In the genomic region with DNA sequence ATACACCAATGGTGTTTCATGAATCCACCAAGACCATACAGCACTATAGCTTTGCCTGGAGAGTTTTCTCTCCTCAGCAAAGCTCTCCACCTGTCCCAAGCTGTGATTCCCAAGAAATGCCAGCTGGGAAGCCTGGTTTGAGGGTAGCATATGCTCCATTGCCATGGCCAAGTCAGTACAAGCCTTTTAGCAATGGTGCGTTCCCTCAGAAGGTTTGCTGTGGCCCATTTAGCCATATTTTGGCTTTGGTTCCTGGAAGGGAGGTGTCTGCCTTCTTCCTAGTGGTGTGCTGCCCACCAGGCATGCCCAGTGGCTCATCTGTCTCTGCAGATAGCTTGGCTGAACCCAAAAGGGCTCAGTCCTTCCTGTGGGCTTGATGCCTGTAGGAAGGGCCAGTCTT, we compare ENCODE assay signal across 22 cellular contexts.
"Had no signal": no experiment of that assay in that cellular context is flagged by ENCODE, and none has a peak within 500 bp of the region (broad histone marks: within the 10 kb centered on the region; RNA-seq: fewer than 3 reads in every experiment).

No MANE protein-coding gene starts in this region.

- H3K9me3 Mint-ChIP-seq: activated B cell treated with CpG ODN at 0.5 μM for 24 hours; activated naive CD8-positive, alpha-beta T cell treated with anti-CD3 and anti-CD28 coated beads for 36 hours; central memory CD8-positive, alpha-beta T cell; stimulated activated naive CD8-positive, alpha-beta T cell treated with anti-CD3 and anti-CD28 coated beads, Interleukin-15, amount 100 ng/mL, for 72 hours; type B pancreatic cell had no signal

- H3K27ac ChIP-seq: breast epithelium, epithelial cell of prostate, heart left ventricle, right lobe of liver, skin epidermis, vagina had no signal

- H3K36me3 ChIP-seq: breast epithelium, right lobe of liver, vagina had no signal

- H3K27ac Mint-ChIP-seq: activated B cell treated with CpG ODN at 0.5 μM for 24 hours; activated CD4-positive, alpha-beta T cell treated with anti-CD3 and anti-CD28 coated beads for 36 hours; activated naive CD8-positive, alpha-beta T cell treated with anti-CD3 and anti-CD28 coated beads for 36 hours; stimulated activated naive CD8-positive, alpha-beta T cell treated with anti-CD3 and anti-CD28 coated beads, Interleukin-15, amount 100 ng/mL, for 72 hours; type B pancreatic cell had no signal

- DNase-seq: activated B cell treated with CpG ODN at 0.5 μM for 24 hours; activated CD4-positive, alpha-beta T cell treated with anti-CD3 and anti-CD28 coated beads for 36 hours; activated CD4-positive, alpha-beta T cell treated with anti-CD3 and anti-CD28 coated beads, Interleukin-2, amount 50 U/mL, for 4 hours; activated CD8-positive, alpha-beta memory T cell treated with anti-CD3 and anti-CD28 coated beads for 24 hours; activated CD8-positive, alpha-beta memory T cell treated with anti-CD3 and anti-CD28 coated beads, Interleukin-2, amount 50 U/mL, for 4 hours; activated naive CD4-positive, alpha-beta T cell treated with Interleukin-2 at 50 U/mL for 16 hours; activated naive CD8-positive, alpha-beta T cell treated with anti-CD3 and anti-CD28 coated beads for 36 hours; activated T-cell treated with anti-CD3 and anti-CD28 coated beads, Interleukin-2, amount 50 U/mL, for 48 hours; cortex of kidney; heart left ventricle; islet precursor cell; left cardiac atrium; occipital lobe; right lobe of liver; stimulated activated CD4-positive, alpha-beta T cell treated with anti-CD3 and anti-CD28 coated beads, Interleukin-1b, Interleukin-23, amount 100 ng/mL, for 48 hours; stimulated activated naive CD8-positive, alpha-beta T cell treated with anti-CD3 and anti-CD28 coated beads, Interleukin-15, amount 100 ng/mL, for 72 hours had no signal

- H3K27me3 Mint-ChIP-seq: activated B cell treated with CpG ODN at 0.5 μM for 24 hours; activated CD4-positive, alpha-beta T cell treated with anti-CD3 and anti-CD28 coated beads for 36 hours; activated naive CD8-positive, alpha-beta T cell treated with anti-CD3 and anti-CD28 coated beads for 36 hours; central memory CD8-positive, alpha-beta T cell; stimulated activated naive CD8-positive, alpha-beta T cell treated with anti-CD3 and anti-CD28 coated beads, Interleukin-15, amount 100 ng/mL, for 72 hours; type B pancreatic cell had no signal

- H3K4me3 ChIP-seq: breast epithelium, heart left ventricle, right lobe of liver, skin epidermis, vagina had no signal

- H3K4me3 Mint-ChIP-seq: activated B cell treated with CpG ODN at 0.5 μM for 24 hours; activated CD4-positive, alpha-beta T cell treated with anti-CD3 and anti-CD28 coated beads for 36 hours; activated naive CD8-positive, alpha-beta T cell treated with anti-CD3 and anti-CD28 coated beads for 36 hours; central memory CD8-positive, alpha-beta T cell; stimulated activated naive CD8-positive, alpha-beta T cell treated with anti-CD3 and anti-CD28 coated beads, Interleukin-15, amount 100 ng/mL, for 72 hours; type B pancreatic cell had no signal

- H3K27me3 ChIP-seq: breast epithelium, heart left ventricle, right lobe of liver, vagina had no signal

- H3K9me3 ChIP-seq: breast epithelium, heart left ventricle, right lobe of liver, vagina had no signal
